Comparison of ENCODE assay signal across 17 cellular contexts in the genomic region with DNA sequence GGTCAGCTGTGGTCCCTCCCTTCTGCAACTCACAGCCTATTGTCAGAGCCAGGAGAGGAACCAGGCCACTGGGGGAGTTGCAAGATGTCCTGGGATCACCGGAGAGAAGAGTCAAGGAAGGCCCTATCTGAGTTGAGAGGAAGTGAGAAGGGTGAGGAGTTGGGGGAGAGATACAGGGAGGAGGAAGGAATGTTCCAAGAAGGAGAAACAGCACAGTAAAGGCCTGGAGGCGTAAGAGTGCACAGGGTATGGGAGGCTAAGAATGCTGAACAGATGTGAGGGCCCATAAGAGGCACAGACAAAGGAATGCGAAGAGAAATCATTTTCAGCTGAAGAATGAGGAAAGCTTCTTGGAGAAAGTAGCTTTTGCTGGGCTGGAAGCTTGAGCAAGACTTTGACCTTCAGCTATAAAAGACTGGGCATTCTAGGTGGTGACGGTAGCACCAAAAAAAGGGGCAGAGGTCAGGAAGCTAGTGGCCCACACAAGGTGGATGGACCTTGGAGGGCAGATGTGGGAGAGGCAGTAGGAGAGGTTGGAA. TPM values are rescaled to one million over a fixed set of nuclear protein-coding genes. Genes with fewer than 3 reads are reported as not detected.
DNase-seq lines count a peak whose midpoint lies in the region; ATAC-seq and TF ChIP-seq lines count a peak whose summit lies in the region.
"Had no signal": no experiment of that assay in that cellular context is flagged by ENCODE, and none has a peak within 500 bp of the region (broad histone marks: within the 10 kb centered on the region; RNA-seq: fewer than 3 reads in every experiment).

No MANE protein-coding gene starts in this region.

- intact Hi-C loops in left ventricle myocardium superior (cut with micrococcal nuclease) = no loop called here
- intact Hi-C loops in activated T-helper 1 cell treated with anti-CD3 and anti-CD28 coated beads, Interleukin-12 subunit alpha, Interleukin-12 subunit beta, Interleukin-2, Interleukin-4 antibody, amounts not matched to agents 30 ng/mL and 10 ng/mL and 1 ng/mL, durations not matched to agents 14 hours and 24 hours and 36 hours (cut with micrococcal nuclease) = no loop called here

- no peak overlapping the region for H4K8ac ChIP-seq in mesendoderm (ENCODE audit: low read depth, low read length)

- H3K4me1 ChIP-seq in right atrium auricular region (peaks cover 0 to 3% of the 10 kb centered on the region in 2 donors), mesendoderm (ENCODE audit: control insufficient read depth, low read depth, low read length) (no peaks in the 10 kb centered on the region)
- H3K4me1 ChIP-seq: prostate gland had no signal

- H3K4me3 ChIP-seq in right atrium auricular region (no peak overlapping the region), mesendoderm (ENCODE audit: low read length) (no peak overlapping the region)
- H3K4me3 ChIP-seq: lower lobe of right lung, prostate gland had no signal

- H3K4ac ChIP-seq in mesendoderm (ENCODE audit: low read depth, low read length) = no peak overlapping the region

- H3K27ac ChIP-seq in right atrium auricular region (no peak overlapping the region), mesendoderm (ENCODE audit: low read depth, low read length) (no peak overlapping the region)
- H3K27ac ChIP-seq: lower lobe of right lung, prostate gland had no signal

- TF ChIP-seq CTCF in right atrium auricular region (IDR thresholded peaks at IDR 0.05) = no peak

- H3K18ac ChIP-seq in mesendoderm (ENCODE audit: low read length) = no peak overlapping the region

- in situ Hi-C loops in KBM-7 (cut with MboI; ENCODE audit: low pct_unique_long_range_greater_than_20kb, low sequenced_read_pairs) = no loop called here

- H3K23ac ChIP-seq in mesendoderm (ENCODE audit: low read length) = no peak overlapping the region

- no CpG with 5 or more reads among the region's 4 CpGs for WGBS in mesendoderm (ENCODE audit: extremely low coverage, insufficient coverage, low lambda C conversion rate)

- peaks cover 6% of the 10 kb centered on the region for H3K4me1 Mint-ChIP-seq in activated T-helper 1 cell treated with anti-CD3 and anti-CD28 coated beads, Interleukin-12 subunit alpha, Interleukin-12 subunit beta, Interleukin-2, Interleukin-4 antibody, amounts not matched to agents 30 ng/mL and 10 ng/mL and 1 ng/mL, durations not matched to agents 14 hours and 24 hours and 36 hours (ENCODE audit: low read depth)

- no peak overlapping the region for H2BK5ac ChIP-seq in mesendoderm (ENCODE audit: low read length)

- H3K27me3 Mint-ChIP-seq in activated T-helper 1 cell treated with anti-CD3 and anti-CD28 coated beads, Interleukin-12 subunit alpha, Interleukin-12 subunit beta, Interleukin-2, Interleukin-4 antibody, amounts not matched to agents 30 ng/mL and 10 ng/mL and 1 ng/mL, durations not matched to agents 14 hours and 24 hours and 36 hours (ENCODE audit: insufficient read depth) = peaks cover 11% of the 10 kb centered on the region

- no peak overlapping the region for H3K4me3 Mint-ChIP-seq in activated T-helper 1 cell treated with anti-CD3 and anti-CD28 coated beads, Interleukin-12 subunit alpha, Interleukin-12 subunit beta, Interleukin-2, Interleukin-4 antibody, amounts not matched to agents 30 ng/mL and 10 ng/mL and 1 ng/mL, durations not matched to agents 14 hours and 24 hours and 36 hours
- H3K4me3 Mint-ChIP-seq: activated CD4-positive, alpha-beta memory T cell treated with anti-CD3 and anti-CD28 coated beads for 36 hours; activated naive CD4-positive, alpha-beta T cell treated with anti-CD3 and anti-CD28 coated beads, Interleukin-2, amount 10 ng/mL, durations not matched to agents 7 days and 5 days; T-helper 1 cell treated with Interleukin-12 subunit alpha and Interleukin-12 subunit beta and Interleukin-4 antibody, amounts not matched to agents 30 μg/mL and 1 μg/mL, for 36 hours had no signal

- H2BK120ac ChIP-seq in mesendoderm (ENCODE audit: low read depth, low read length) = no peak overlapping the region

- no peaks in the 10 kb centered on the region for H3K36me3 Mint-ChIP-seq in activated T-helper 1 cell treated with anti-CD3 and anti-CD28 coated beads, Interleukin-12 subunit alpha, Interleukin-12 subunit beta, Interleukin-2, Interleukin-4 antibody, amounts not matched to agents 30 ng/mL and 10 ng/mL and 1 ng/mL, durations not matched to agents 14 hours and 24 hours and 36 hours (ENCODE audit: low read depth)
- H3K36me3 Mint-ChIP-seq: activated CD4-positive, alpha-beta memory T cell treated with anti-CD3 and anti-CD28 coated beads for 36 hours; activated naive CD4-positive, alpha-beta T cell treated with anti-CD3 and anti-CD28 coated beads, Interleukin-2, amount 10 ng/mL, durations not matched to agents 7 days and 5 days had no signal

- no peaks in the 10 kb centered on the region for H3K9me3 Mint-ChIP-seq in activated T-helper 1 cell treated with anti-CD3 and anti-CD28 coated beads, Interleukin-12 subunit alpha, Interleukin-12 subunit beta, Interleukin-2, Interleukin-4 antibody, amounts not matched to agents 30 ng/mL and 10 ng/mL and 1 ng/mL, durations not matched to agents 14 hours and 24 hours and 36 hours
- H3K9me3 Mint-ChIP-seq: activated CD4-positive, alpha-beta memory T cell treated with anti-CD3 and anti-CD28 coated beads for 36 hours; activated naive CD4-positive, alpha-beta T cell treated with anti-CD3 and anti-CD28 coated beads, Interleukin-2, amount 10 ng/mL, durations not matched to agents 7 days and 5 days; T-helper 1 cell treated with Interleukin-12 subunit alpha and Interleukin-12 subunit beta and Interleukin-4 antibody, amounts not matched to agents 30 μg/mL and 1 μg/mL, for 36 hours had no signal

- no peak for ATAC-seq in left ventricle myocardium superior
- ATAC-seq in GM18909 (IDR thresholded peaks at IDR 0.05; ENCODE audit: poor library complexity, unreplicated experiment) = no peak

- DNase-seq in right atrium auricular region (ENCODE audit: low spot score) (peak; percentile 53), left ventricle myocardium superior (no peak), dedifferentiated amniotic fluid mesenchymal stem cell (ENCODE audit: extremely low spot score) (peak; percentile 76), mesendoderm (peak; percentile 49), KBM-7 (no peak)
- DNase-seq in activated CD8-positive, alpha-beta memory T cell treated with anti-CD3 and anti-CD28 coated beads, Interleukin-2, amount 50 U/mL, for 48 hours = no peak
- no peak for DNase-seq in activated T-helper 1 cell treated with anti-CD3 and anti-CD28 coated beads, Interleukin-12 subunit alpha, Interleukin-12 subunit beta, Interleukin-2, Interleukin-4 antibody, amounts not matched to agents 30 ng/mL and 10 ng/mL and 1 ng/mL, durations not matched to agents 14 hours and 24 hours and 36 hours (ENCODE audit: low spot score)
- DNase-seq: activated CD4-positive, alpha-beta memory T cell treated with anti-CD3 and anti-CD28 coated beads for 36 hours; activated naive CD4-positive, alpha-beta T cell treated with anti-CD3 and anti-CD28 coated beads, Interleukin-2, amount 10 ng/mL, durations not matched to agents 7 days and 5 days; dermis blood vessel endothelial cell; DMS79; Kasumi-1; lower lobe of right lung; substantia nigra had no signal

- no peak overlapping the region for H4K5ac ChIP-seq in mesendoderm (ENCODE audit: low read length)

- H3K9me3 ChIP-seq in right atrium auricular region = no peaks in the 10 kb centered on the region
- H3K9me3 ChIP-seq: lower lobe of right lung, prostate gland had no signal

- H3K9ac ChIP-seq in mesendoderm (ENCODE audit: low read length) = no peak overlapping the region

- no peaks in the 10 kb centered on the region for H3K79me2 ChIP-seq in mesendoderm (ENCODE audit: control insufficient read depth, insufficient read depth, low read length)

- H3K36me3 ChIP-seq in right atrium auricular region (no peaks in the 10 kb centered on the region), mesendoderm (ENCODE audit: control insufficient read depth, insufficient read depth, low read length) (no peaks in the 10 kb centered on the region)
- H3K36me3 ChIP-seq: lower lobe of right lung, prostate gland had no signal

- no peaks in the 10 kb centered on the region for H3K79me1 ChIP-seq in mesendoderm (ENCODE audit: low read length)

- no peak overlapping the region for H2AK5ac ChIP-seq in mesendoderm (ENCODE audit: low read length)

- H3K27ac Mint-ChIP-seq in activated T-helper 1 cell treated with anti-CD3 and anti-CD28 coated beads, Interleukin-12 subunit alpha, Interleukin-12 subunit beta, Interleukin-2, Interleukin-4 antibody, amounts not matched to agents 30 ng/mL and 10 ng/mL and 1 ng/mL, durations not matched to agents 14 hours and 24 hours and 36 hours = no peak overlapping the region
- H3K27ac Mint-ChIP-seq: activated CD4-positive, alpha-beta memory T cell treated with anti-CD3 and anti-CD28 coated beads for 36 hours; activated naive CD4-positive, alpha-beta T cell treated with anti-CD3 and anti-CD28 coated beads, Interleukin-2, amount 10 ng/mL, durations not matched to agents 7 days and 5 days; T-helper 1 cell treated with Interleukin-12 subunit alpha and Interleukin-12 subunit beta and Interleukin-4 antibody, amounts not matched to agents 30 μg/mL and 1 μg/mL, for 36 hours had no signal

- no peak overlapping the region for H2BK15ac ChIP-seq in mesendoderm (replicated peaks; ENCODE audit: low read depth)

- H3K27me3 ChIP-seq in right atrium auricular region (no peaks in the 10 kb centered on the region), mesendoderm (ENCODE audit: insufficient read depth, low read length, poor library complexity) (no peaks in the 10 kb centered on the region)

- H3K4me2 ChIP-seq in mesendoderm (ENCODE audit: low read length) = no peak overlapping the region

- no peak overlapping the region for H3K56ac ChIP-seq in mesendoderm (ENCODE audit: low read length)

RNA-seq across cellular contexts. Expression of a gene that starts 21.6 kb away (rescaled TPM):
- total RNA-seq in right atrium auricular region (10 to 100 TPM; 11.2 to 24.6 TPM), left ventricle myocardium superior (20.1 TPM)
- 0.04 TPM for polyA plus RNA-seq in mesendoderm (2013, experiment 1 of 2)
- 0.11 TPM for polyA plus RNA-seq in mesendoderm (2013, experiment 2 of 2)
- 0.10 TPM in 1 of 2 replicates, not detected in the other for total RNA-seq in activated T-helper 1 cell treated with anti-CD3 and anti-CD28 coated beads, Interleukin-12 subunit alpha, Interleukin-12 subunit beta, Interleukin-2, Interleukin-4 antibody, amounts not matched to agents 30 ng/mL and 10 ng/mL and 1 ng/mL, durations not matched to agents 14 hours and 24 hours and 36 hours
- total RNA-seq: dermis blood vessel endothelial cell had no signal

RNA-seq across cellular contexts. Expression of a gene that starts 47.7 kb away (rescaled TPM):
- total RNA-seq in right atrium auricular region (10 to 100 TPM; 68.3 to 68.7 TPM), left ventricle myocardium superior (47.8 TPM)
- polyA plus RNA-seq in mesendoderm (2013, experiment 1 of 2) = 15.5 TPM
- 14.7 TPM for polyA plus RNA-seq in mesendoderm (2013, experiment 2 of 2)
- total RNA-seq in activated T-helper 1 cell treated with anti-CD3 and anti-CD28 coated beads, Interleukin-12 subunit alpha, Interleukin-12 subunit beta, Interleukin-2, Interleukin-4 antibody, amounts not matched to agents 30 ng/mL and 10 ng/mL and 1 ng/mL, durations not matched to agents 14 hours and 24 hours and 36 hours = 0.76 and 1.0 TPM in 2 replicates

RNA-seq across cellular contexts. Expression of a gene that starts 58.6 kb away (rescaled TPM):
- total RNA-seq in right atrium auricular region (not detected), left ventricle myocardium superior (not detected)
- polyA plus RNA-seq in mesendoderm (2013, experiment 1 of 2) = 4.8 TPM
- polyA plus RNA-seq in mesendoderm (2013, experiment 2 of 2) = 4.8 TPM
- total RNA-seq in activated T-helper 1 cell treated with anti-CD3 and anti-CD28 coated beads, Interleukin-12 subunit alpha, Interleukin-12 subunit beta, Interleukin-2, Interleukin-4 antibody, amounts not matched to agents 30 ng/mL and 10 ng/mL and 1 ng/mL, durations not matched to agents 14 hours and 24 hours and 36 hours = not detected in 2 replicates
- total RNA-seq: activated CD4-positive, alpha-beta memory T cell treated with anti-CD3 and anti-CD28 coated beads for 36 hours; dermis blood vessel endothelial cell; lower lobe of right lung had no signal

Comparison
In these comparisons a context has a peak if more than half of its experiments do, and no peak if none do; other contexts are left out.
1. DNase-seq: peak in right atrium auricular region (single experiment), dedifferentiated amniotic fluid mesenchymal stem cell (single experiment) and mesendoderm (single experiment); none in left ventricle myocardium superior (single experiment), activated CD8-positive, alpha-beta memory T cell treated with anti-CD3 and anti-CD28 coated beads, Interleukin-2, amount 50 U/mL, for 48 hours (single experiment), KBM-7 (single experiment) and activated T-helper 1 cell treated with anti-CD3 and anti-CD28 coated beads, Interleukin-12 subunit alpha, Interleukin-12 subunit beta, Interleukin-2, Interleukin-4 antibody, amounts not matched to agents 30 ng/mL and 10 ng/mL and 1 ng/mL, durations not matched to agents 14 hours and 24 hours and 36 hours (single experiment).
2. RNA of a gene that starts 21.6 kb away (total RNA-seq): 11.2 to 24.6 TPM in right atrium auricular region and 20.1 TPM in left ventricle myocardium superior (single experiment); 0.10 TPM in activated T-helper 1 cell treated with anti-CD3 and anti-CD28 coated beads, Interleukin-12 subunit alpha, Interleukin-12 subunit beta, Interleukin-2, Interleukin-4 antibody, amounts not matched to agents 30 ng/mL and 10 ng/mL and 1 ng/mL, durations not matched to agents 14 hours and 24 hours and 36 hours; every median in the first group is over 10 times any median in the second.
3. RNA of a gene that starts 47.7 kb away (total RNA-seq): 68.3 to 68.7 TPM in right atrium auricular region and 47.8 TPM in left ventricle myocardium superior (single experiment); 0.76 to 1.0 TPM in activated T-helper 1 cell treated with anti-CD3 and anti-CD28 coated beads, Interleukin-12 subunit alpha, Interleukin-12 subunit beta, Interleukin-2, Interleukin-4 antibody, amounts not matched to agents 30 ng/mL and 10 ng/mL and 1 ng/mL, durations not matched to agents 14 hours and 24 hours and 36 hours; every median in the first group is over 10 times any median in the second.